ENCODE assay signal across 19 cellular contexts in genomic region chr17:58498177-58498828, GRCh38. TPM values are rescaled to one million over a fixed set of nuclear protein-coding genes. Genes with fewer than 3 reads are reported as not detected.
"Had no signal": no experiment of that assay in that cellular context is flagged by ENCODE, and none has a peak within 500 bp of the region (broad histone marks: within the 10 kb centered on the region; RNA-seq: fewer than 3 reads in every experiment).

No MANE protein-coding gene starts in this region.

- ATAC-seq: foreskin keratinocyte; naive thymus-derived CD8-positive, alpha-beta T cell; sciatic nerve; stimulated activated naive CD8-positive, alpha-beta T cell treated with anti-CD3 and anti-CD28 coated beads, Interleukin-15, Interleukin-2, amounts not matched to agents 100 U/mL and 50 U/mL, for 24 hours had no signal

- H3K4me3 ChIP-seq: lung, suprapubic skin, thyroid gland had no signal

- H3K9me3 ChIP-seq: suprapubic skin, thyroid gland had no signal

- DNase-seq: dermis blood vessel endothelial cell; erythroblast; foreskin keratinocyte; immature natural killer cell; left ventricle myocardium superior; mesenchymal stem cell; midbrain; naive thymus-derived CD8-positive, alpha-beta T cell; posterior cingulate gyrus; stimulated activated CD4-positive, alpha-beta T cell treated with anti-CD3 and anti-CD28 coated beads, Interleukin-2, amount 100 ng/mL, for 24 hours; stimulated activated naive CD8-positive, alpha-beta T cell treated with anti-CD3 and anti-CD28 coated beads, Interleukin-15, Interleukin-2, amounts not matched to agents 100 U/mL and 50 U/mL, for 24 hours; thyroid gland had no signal

- H3K27ac ChIP-seq: foreskin keratinocyte, suprapubic skin, thyroid gland had no signal

- H3K27me3 ChIP-seq: foreskin keratinocyte, suprapubic skin, thyroid gland had no signal

- H3K4me1 Mint-ChIP-seq: endodermal cell had no signal

- H3K27me3 Mint-ChIP-seq: naive thymus-derived CD8-positive, alpha-beta T cell; type B pancreatic cell had no signal

- H3K4me3 Mint-ChIP-seq: endodermal cell; immature natural killer cell; naive thymus-derived CD8-positive, alpha-beta T cell; type B pancreatic cell had no signal

- H3K4me1 ChIP-seq: foreskin keratinocyte, suprapubic skin, thyroid gland had no signal

- H3K9me3 Mint-ChIP-seq: endodermal cell; immature natural killer cell; naive thymus-derived CD8-positive, alpha-beta T cell; type B pancreatic cell had no signal

RNA-seq across cellular contexts. Expression of gene HSF5, which starts 10.1 kb away (rescaled TPM):
- total RNA-seq: endothelial cell of umbilical vein, foreskin keratinocyte, left ventricle myocardium superior, osteocyte, suprapubic skin had no signal
